25 cellular contexts compared by ENCODE assay signal in genomic region chr2:100176925-100177324, GRCh38. TPM values are rescaled to one million over a fixed set of nuclear protein-coding genes. Genes with fewer than 3 reads are reported as not detected.
"Had no signal": no experiment of that assay in that cellular context is flagged by ENCODE, and none has a peak within 500 bp of the region (broad histone marks: within the 10 kb centered on the region; RNA-seq: fewer than 3 reads in every experiment).

No MANE protein-coding gene starts in this region.

- H3K27ac ChIP-seq: colonic mucosa, coronary artery, dorsolateral prefrontal cortex, epithelial cell of prostate, esophagus squamous epithelium, foreskin keratinocyte, gastrocnemius medialis, gastroesophageal sphincter, heart left ventricle, heart right ventricle, hepatocyte had no signal

- H3K9me3 ChIP-seq: colonic mucosa, esophagus squamous epithelium, gastrocnemius medialis, gastroesophageal sphincter, heart left ventricle, heart right ventricle had no signal

- H3K4me3 Mint-ChIP-seq: dendritic cell treated with granulocyte-macrophage colony-stimulating factor and Interleukin-4, amounts not matched to agents 40 ng/mL and 50 ng/mL, for 4 days; effector memory CD8-positive, alpha-beta T cell; endodermal cell had no signal

- H3K4me3 ChIP-seq: colonic mucosa, coronary artery, dorsolateral prefrontal cortex, esophagus squamous epithelium, gastrocnemius medialis, gastroesophageal sphincter, heart left ventricle, heart right ventricle, hepatocyte had no signal

- H3K27me3 ChIP-seq: colonic mucosa, dorsolateral prefrontal cortex, esophagus squamous epithelium, foreskin keratinocyte, gastrocnemius medialis, gastroesophageal sphincter, heart left ventricle, heart right ventricle, hepatocyte had no signal

- H3K9me3 Mint-ChIP-seq: dendritic cell treated with granulocyte-macrophage colony-stimulating factor and Interleukin-4, amounts not matched to agents 40 ng/mL and 50 ng/mL, for 4 days; effector memory CD8-positive, alpha-beta T cell; endodermal cell had no signal

- H3K36me3 ChIP-seq: colonic mucosa, esophagus squamous epithelium, gastrocnemius medialis, gastroesophageal sphincter, heart left ventricle, heart right ventricle had no signal

- H3K27me3 Mint-ChIP-seq: dendritic cell treated with granulocyte-macrophage colony-stimulating factor and Interleukin-4, amounts not matched to agents 40 ng/mL and 50 ng/mL, for 4 days; effector memory CD8-positive, alpha-beta T cell had no signal

- H2AFZ ChIP-seq: hepatocyte had no signal

- H3K4me1 ChIP-seq: colonic mucosa, esophagus squamous epithelium, foreskin keratinocyte, gastrocnemius medialis had no signal

- H3K27ac Mint-ChIP-seq: dendritic cell treated with granulocyte-macrophage colony-stimulating factor and Interleukin-4, amounts not matched to agents 40 ng/mL and 50 ng/mL, for 4 days; effector memory CD8-positive, alpha-beta T cell; endodermal cell had no signal

- H3K4me2 ChIP-seq: hepatocyte had no signal

- ATAC-seq: effector memory CD8-positive, alpha-beta T cell; esophagus mucosa; foreskin keratinocyte; gastrocnemius medialis; gastroesophageal sphincter; heart left ventricle; heart right ventricle had no signal

- DNase-seq: colonic mucosa; cortex of kidney; dermis blood vessel endothelial cell; dorsolateral prefrontal cortex; effector CD4-positive, alpha-beta T cell; effector CD8-positive, alpha-beta T cell; effector memory CD4-positive, alpha-beta T cell; effector memory CD8-positive, alpha-beta T cell; endodermal cell; erythroblast; esophagus squamous epithelium; foreskin fibroblast; foreskin keratinocyte; foreskin melanocyte; gastrocnemius medialis; glutamatergic neuron; head of caudate nucleus; heart left ventricle; heart right ventricle had no signal

- H3K79me2 ChIP-seq: hepatocyte had no signal

RNA-seq across cellular contexts. Expression of gene AFF3, which starts 34.5 kb away (rescaled TPM):
- total RNA-seq: dermis blood vessel endothelial cell, foreskin keratinocyte had no signal
